1 cellular context compared by ENCODE assay signal in genomic region chr2:176269319-176270099, GRCh38.
TF ChIP-seq lines count a peak whose summit lies in the region.

Gene MTX2 (plus strand): TSS chr2:176269442. CDS start chr2:176269630, 188 bp downstream.

TF ChIP-seq in HepG2, 621 proteins besides CTCF, POLR2A, EP300 and RAD21 (continued from another document and continues in another):
- TF ChIP-seq RFXAP (CRISPR knock-in tag; IDR thresholded peaks at IDR 0.05; ENCODE audit: borderline replicate concordance), result peak; percentile 78; the same call in 1 of the 2 replicates
- TF ChIP-seq ZNF446 (CRISPR knock-in tag; IDR thresholded peaks at IDR 0.05), result peak; percentile 96
- 0 out of 2 replicates have a peak, but pooled peaks have one; percentile 81 for TF ChIP-seq ZNF570 (CRISPR knock-in tag; IDR thresholded peaks at IDR 0.05; ENCODE audit: borderline replicate concordance)
- TF ChIP-seq NKX3-1 (CRISPR knock-in tag; IDR thresholded peaks at IDR 0.05), result peak; percentile 87
- peak; percentile 96 for TF ChIP-seq ZNF350 (CRISPR knock-in tag; IDR thresholded peaks at IDR 0.05; ENCODE audit: borderline replicate concordance, low read depth)
- TF ChIP-seq ZFP90 (CRISPR knock-in tag; IDR thresholded peaks at IDR 0.05; ENCODE audit: borderline replicate concordance), result peak; percentile 89; the same call in 1 of the 2 replicates
- TF ChIP-seq HNRNPLL (IDR thresholded peaks at IDR 0.05; ENCODE audit: low read depth, low read length, poor library complexity, severe bottlenecking), result peak; percentile 93
- peak; percentile 60; the same call in 1 of the 2 replicates for TF ChIP-seq ARNTL (CRISPR knock-in tag; IDR thresholded peaks at IDR 0.05)
- peak; percentile 94 for TF ChIP-seq ZGPAT (CRISPR knock-in tag; IDR thresholded peaks at IDR 0.05)
- no peak for TF ChIP-seq SMAD9 (CRISPR knock-in tag; IDR thresholded peaks at IDR 0.05)
- TF ChIP-seq AGO2 (optimal IDR thresholded peaks at IDR 0.05; ENCODE audit: low read depth, low read length), result peak; percentile 87
- TF ChIP-seq RBAK (CRISPR knock-in tag; IDR thresholded peaks at IDR 0.05), result peak; percentile 57; the same call in 1 of the 2 replicates
- TF ChIP-seq CHD2 (IDR thresholded peaks at IDR 0.05; ENCODE audit: low read depth, low read length), result peak; percentile 41
- TF ChIP-seq BCL6 (CRISPR knock-in tag; IDR thresholded peaks at IDR 0.05), result peak; percentile 64
- TF ChIP-seq ARID5B (CRISPR knock-in tag; IDR thresholded peaks at IDR 0.05), result peak; percentile 81
- peak; percentile 91; the same call in 1 of the 2 replicates for TF ChIP-seq ZNF274 (CRISPR knock-in tag; IDR thresholded peaks at IDR 0.05)
- TF ChIP-seq ZNF772 (CRISPR knock-in tag; IDR thresholded peaks at IDR 0.05), result peak; percentile 98
- TF ChIP-seq GATA4 (IDR thresholded peaks at IDR 0.05; ENCODE audit: borderline replicate concordance, low read depth), result no peak
- peak; percentile 69 for TF ChIP-seq HNRNPL (IDR thresholded peaks at IDR 0.05; ENCODE audit: low read depth, low read length)
- peak; percentile 83 for TF ChIP-seq ZNF142 (CRISPR knock-in tag; IDR thresholded peaks at IDR 0.05)
- TF ChIP-seq MXD4 (CRISPR knock-in tag; IDR thresholded peaks at IDR 0.05), result peak; percentile 76
- peak; percentile 87; the same call in 1 of the 2 replicates for TF ChIP-seq ZNF235 (CRISPR knock-in tag; IDR thresholded peaks at IDR 0.05; ENCODE audit: borderline replicate concordance)
- peak; percentile 56; the same call in 1 of the 2 replicates for TF ChIP-seq ZNF510 (CRISPR knock-in tag; IDR thresholded peaks at IDR 0.05; ENCODE audit: low read depth)
- TF ChIP-seq DR1 (CRISPR knock-in tag; IDR thresholded peaks at IDR 0.05), result peak; percentile 89
- peak; percentile 75; the same call in 1 of the 2 replicates for TF ChIP-seq TGIF2 (CRISPR knock-in tag; IDR thresholded peaks at IDR 0.05)
- peak; percentile 55; the same call in 1 of the 2 replicates for TF ChIP-seq ZNF567 (CRISPR knock-in tag; IDR thresholded peaks at IDR 0.05; ENCODE audit: borderline replicate concordance)
- TF ChIP-seq CEBPZ (IDR thresholded peaks at IDR 0.05; ENCODE audit: low read length), result no peak
- peak; percentile 31; the same call in 1 of the 2 replicates for TF ChIP-seq ZBTB21 (CRISPR knock-in tag; IDR thresholded peaks at IDR 0.05)
- peak; percentile 91 for TF ChIP-seq TARDBP (CRISPR knock-in tag; IDR thresholded peaks at IDR 0.05)
- TF ChIP-seq ATF3 (CRISPR knock-in tag; IDR thresholded peaks at IDR 0.05), result peak; percentile 50; the same call in 1 of the 2 replicates
- TF ChIP-seq ZNF607 (CRISPR knock-in tag; IDR thresholded peaks at IDR 0.05; ENCODE audit: borderline replicate concordance), result peak; percentile 98
- TF ChIP-seq BATF2 (CRISPR knock-in tag; IDR thresholded peaks at IDR 0.05), result peak; percentile 90
- TF ChIP-seq ZNF883 (CRISPR knock-in tag; IDR thresholded peaks at IDR 0.05; ENCODE audit: not compliant biosample characterization), result peak; percentile 98
- no peak; the same call in 1 of the 2 replicates for TF ChIP-seq HIC2 (CRISPR knock-in tag; IDR thresholded peaks at IDR 0.05; ENCODE audit: low read depth)
- peak; percentile 82 for TF ChIP-seq ZNF724P (CRISPR knock-in tag; IDR thresholded peaks at IDR 0.05; ENCODE audit: borderline replicate concordance)
- TF ChIP-seq ZNF276 (CRISPR knock-in tag; IDR thresholded peaks at IDR 0.05; ENCODE audit: low read depth), result peak; percentile 76; the same call in 1 of the 2 replicates
